In the genomic region with DNA sequence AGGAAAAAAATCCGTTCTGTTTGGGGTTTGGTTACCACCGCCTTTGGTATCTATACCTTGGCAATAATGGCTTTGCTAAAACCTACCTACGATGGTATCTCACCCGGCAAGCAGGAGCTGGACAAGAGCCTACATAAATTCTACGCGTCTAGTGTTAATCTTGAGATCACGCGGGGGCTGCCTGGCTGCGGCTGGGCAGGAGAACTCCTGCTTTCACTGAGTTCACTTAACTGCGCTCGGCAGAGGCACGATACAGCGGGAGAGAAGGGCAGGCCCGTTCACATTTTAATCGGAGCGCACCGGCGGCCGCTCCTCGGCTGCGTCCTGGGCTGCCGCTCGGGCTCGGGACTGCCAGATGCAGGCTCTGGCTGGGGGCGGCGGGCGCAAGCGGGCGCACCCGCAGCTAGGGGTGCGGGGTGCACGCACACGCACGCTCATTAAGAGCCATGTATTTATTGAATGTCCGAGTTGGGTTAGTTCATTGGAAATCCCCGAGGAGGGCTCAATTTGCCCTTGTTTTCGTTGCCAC, we compare ENCODE assay signal across 8 cellular contexts. TPM values are rescaled to one million over a fixed set of nuclear protein-coding genes. Genes with fewer than 3 reads are reported as not detected.
DNase-seq lines count a peak whose midpoint lies in the region; ATAC-seq lines count a peak whose summit lies in the region.

No MANE protein-coding gene starts in this region.

- H3K27me3 Mint-ChIP-seq in activated naive CD4-positive, alpha-beta T cell treated with anti-CD3 and anti-CD28 coated beads for 36 hours (ENCODE audit: low read depth) = peaks cover 76% of the 10 kb centered on the region
- H3K27me3 Mint-ChIP-seq in activated T-helper 1 cell treated with anti-CD3 and anti-CD28 coated beads, Interleukin-12 subunit alpha, Interleukin-12 subunit beta, Interleukin-2, Interleukin-4 antibody, amounts not matched to agents 30 ng/mL and 10 ng/mL and 1 ng/mL, durations not matched to agents 14 hours and 24 hours and 36 hours (ENCODE audit: insufficient read depth) = peaks cover 76% of the 10 kb centered on the region

- no peak overlapping the region for H3K27ac Mint-ChIP-seq in activated naive CD4-positive, alpha-beta T cell treated with anti-CD3 and anti-CD28 coated beads for 36 hours
- peak overlapping the region; percentile 89 for H3K27ac Mint-ChIP-seq in activated T-helper 1 cell treated with anti-CD3 and anti-CD28 coated beads, Interleukin-12 subunit alpha, Interleukin-12 subunit beta, Interleukin-2, Interleukin-4 antibody, amounts not matched to agents 30 ng/mL and 10 ng/mL and 1 ng/mL, durations not matched to agents 14 hours and 24 hours and 36 hours

- no peaks in the 10 kb centered on the region for H3K27me3 ChIP-seq in layer of hippocampus (ENCODE audit: control insufficient read depth, insufficient read depth, low read length)
- H3K27me3 ChIP-seq in thymus (ENCODE audit: control insufficient read depth, insufficient read depth) = peaks cover 82% of the 10 kb centered on the region

- peak overlapping the region; percentile 93 for H3K27ac ChIP-seq in layer of hippocampus (ENCODE audit: low read depth, low read length)
- H3K27ac ChIP-seq in thymus (ENCODE audit: low read depth) = no peak overlapping the region

- H3K4me1 Mint-ChIP-seq in activated naive CD4-positive, alpha-beta T cell treated with anti-CD3 and anti-CD28 coated beads for 36 hours (ENCODE audit: low read depth) = peaks cover 37% of the 10 kb centered on the region
- H3K4me1 Mint-ChIP-seq in activated T-helper 1 cell treated with anti-CD3 and anti-CD28 coated beads, Interleukin-12 subunit alpha, Interleukin-12 subunit beta, Interleukin-2, Interleukin-4 antibody, amounts not matched to agents 30 ng/mL and 10 ng/mL and 1 ng/mL, durations not matched to agents 14 hours and 24 hours and 36 hours (ENCODE audit: low read depth) = peaks cover 25% of the 10 kb centered on the region

- H3K9me3 Mint-ChIP-seq in activated naive CD4-positive, alpha-beta T cell treated with anti-CD3 and anti-CD28 coated beads for 36 hours = no peaks in the 10 kb centered on the region
- no peaks in the 10 kb centered on the region for H3K9me3 Mint-ChIP-seq in activated T-helper 1 cell treated with anti-CD3 and anti-CD28 coated beads, Interleukin-12 subunit alpha, Interleukin-12 subunit beta, Interleukin-2, Interleukin-4 antibody, amounts not matched to agents 30 ng/mL and 10 ng/mL and 1 ng/mL, durations not matched to agents 14 hours and 24 hours and 36 hours

- peak overlapping the region; percentile 74 for H3K4me3 Mint-ChIP-seq in activated naive CD4-positive, alpha-beta T cell treated with anti-CD3 and anti-CD28 coated beads for 36 hours
- peak overlapping the region; percentile 53 for H3K4me3 Mint-ChIP-seq in activated T-helper 1 cell treated with anti-CD3 and anti-CD28 coated beads, Interleukin-12 subunit alpha, Interleukin-12 subunit beta, Interleukin-2, Interleukin-4 antibody, amounts not matched to agents 30 ng/mL and 10 ng/mL and 1 ng/mL, durations not matched to agents 14 hours and 24 hours and 36 hours

- intact Hi-C loops in activated naive CD4-positive, alpha-beta T cell treated with anti-CD3 and anti-CD28 coated beads for 36 hours (cut with micrococcal nuclease) = loop anchor here (2.0 to 5.0 kb wide), 3 partner anchors 21 to 385 kb away; partner anchors contain the start of gene MRPS9
- intact Hi-C loops in activated T-helper 1 cell treated with anti-CD3 and anti-CD28 coated beads, Interleukin-12 subunit alpha, Interleukin-12 subunit beta, Interleukin-2, Interleukin-4 antibody, amounts not matched to agents 30 ng/mL and 10 ng/mL and 1 ng/mL, durations not matched to agents 14 hours and 24 hours and 36 hours (cut with micrococcal nuclease) = no loop called here

- no peak for ATAC-seq in HG03442 (IDR thresholded peaks at IDR 0.05; ENCODE audit: unreplicated experiment)
- ATAC-seq in HG02610 (IDR thresholded peaks at IDR 0.05; ENCODE audit: unreplicated experiment) = no peak

- CTCF ChIA-PET in activated naive CD4-positive, alpha-beta T cell treated with anti-CD3 and anti-CD28 coated beads for 36 hours (lab: Charles Lee) = no interaction called here

- H3K36me3 ChIP-seq in thymus (ENCODE audit: control insufficient read depth, insufficient read depth) = no peaks in the 10 kb centered on the region

- H3K4me3 ChIP-seq in thymus (ENCODE audit: low read length) = peak overlapping the region; percentile 59

- H3K36me3 Mint-ChIP-seq in activated naive CD4-positive, alpha-beta T cell treated with anti-CD3 and anti-CD28 coated beads for 36 hours (ENCODE audit: low read depth) = peaks cover 4% of the 10 kb centered on the region
- H3K36me3 Mint-ChIP-seq in activated T-helper 1 cell treated with anti-CD3 and anti-CD28 coated beads, Interleukin-12 subunit alpha, Interleukin-12 subunit beta, Interleukin-2, Interleukin-4 antibody, amounts not matched to agents 30 ng/mL and 10 ng/mL and 1 ng/mL, durations not matched to agents 14 hours and 24 hours and 36 hours (ENCODE audit: low read depth) = peaks cover 5% of the 10 kb centered on the region

- H3K4me1 ChIP-seq in thymus (ENCODE audit: control insufficient read depth, insufficient read depth, low read length) = peaks cover 21% of the 10 kb centered on the region

- no peaks in the 10 kb centered on the region for H3K9me3 ChIP-seq in thymus (ENCODE audit: control insufficient read depth)

- WGBS in thymus = under 1% methylated on average over 37 of the region's 37 CpGs

- DNase-seq in activated naive CD4-positive, alpha-beta T cell treated with anti-CD3 and anti-CD28 coated beads for 36 hours = no peak
- no peak for DNase-seq in activated naive CD4-positive, alpha-beta T cell (lab: John Stamatoyannopoulos, UW)
- DNase-seq in activated T-helper 1 cell treated with anti-CD3 and anti-CD28 coated beads, Interleukin-12 subunit alpha, Interleukin-12 subunit beta, Interleukin-2, Interleukin-4 antibody, amounts not matched to agents 30 ng/mL and 10 ng/mL and 1 ng/mL, durations not matched to agents 14 hours and 24 hours and 36 hours (ENCODE audit: low spot score) = no peak
- DNase-seq in T1000 (lab: John Stamatoyannopoulos, UW) = no peak

RNA-seq across cellular contexts. Expression of gene POU3F3, which starts 1.7 kb away (rescaled TPM):
- not detected for total RNA-seq in activated naive CD4-positive, alpha-beta T cell treated with anti-CD3 and anti-CD28 coated beads for 36 hours
- total RNA-seq in activated T-helper 1 cell treated with anti-CD3 and anti-CD28 coated beads, Interleukin-12 subunit alpha, Interleukin-12 subunit beta, Interleukin-2, Interleukin-4 antibody, amounts not matched to agents 30 ng/mL and 10 ng/mL and 1 ng/mL, durations not matched to agents 14 hours and 24 hours and 36 hours = not detected in 2 replicates
- 0.82 TPM for polyA plus RNA-seq in thymus
